In genomic region chr19:54102421-54103169, GRCh38 we compare ENCODE assay signal across 8 cellular contexts. TPM values are rescaled to one million over a fixed set of nuclear protein-coding genes. Genes with fewer than 3 reads are reported as not detected.
DNase-seq lines count a peak whose midpoint lies in the region; ATAC-seq and TF ChIP-seq lines count a peak whose summit lies in the region.

NDUFA3 (plus strand) TSS chr19:54102855; CDS start chr19:54102879, 24 bp downstream.

- H3K79me2 ChIP-seq in PC-9 (ENCODE audit: low read depth) = peaks cover 23% of the 10 kb centered on the region

- DNase-seq in DMS153 (lab: John Stamatoyannopoulos, UW) = peak; percentile 97
- peak; percentile 98 for DNase-seq in Jurkat, Clone E6-1 (ENCODE audit: low read depth, low spot score)
- peak; percentile 96 to 99 for DNase-seq in PC-9
- peak; percentile 96 for DNase-seq in activated T-cell treated with anti-CD3 and anti-CD28 coated beads, Interleukin-2, amount 50 U/mL, for 1 hour
- DNase-seq in epithelial cell of proximal tubule (ENCODE audit: low read depth) = peak; percentile 63
- peak; percentile 99 for DNase-seq in mucosa of gallbladder (ENCODE audit: low spot score)
- peak; percentile 91 to 97 for DNase-seq in stimulated activated CD8-positive, alpha-beta memory T cell treated with anti-CD3 and anti-CD28 coated beads, Interleukin-4, amount 100 ng/mL, for 4 hours (ENCODE audit: low read depth in 2 of 2, low spot score in 1 of 2)

- H3K9me2 ChIP-seq in PC-9 (ENCODE audit: insufficient read depth) = no peaks in the 10 kb centered on the region

- peaks cover 18% of the 10 kb centered on the region; the same call in 1 of the 2 replicates for H3K36me3 ChIP-seq in PC-9 (ENCODE audit: low read depth)

- intact Hi-C loops in PC-9 (cut with micrococcal nuclease; ENCODE audit: unreplicated experiment) = loop anchor here (1.0 to 5.0 kb wide), 4 partner anchors 13 to 310 kb away; partner anchors contain the start of genes CNOT3, PRPF31 and TFPT

- H3K4me2 ChIP-seq in PC-9 = peak within 1 kb of the TSS; percentile 87

- CTCF ChIA-PET in PC-9 (lab: Charles Lee) = interaction anchor here (0.7 kb wide), 1 partner anchor 336 kb away, joined by 4 read pairs; no protein-coding TSS in a partner anchor

- H4K20me1 ChIP-seq in PC-9 (ENCODE audit: insufficient read depth) = no peaks in the 10 kb centered on the region

- no peaks in the 10 kb centered on the region for H3K9me3 ChIP-seq in PC-9 (ENCODE audit: insufficient read depth, low read depth)

- BruUV-seq in PC-9 (replicated peaks; lab: Mats Ljungman, UMichigan) = no TSS peak

- TF ChIP-seq CTCF in PC-9 (conservative IDR thresholded peaks at IDR 0.05) (no peak), epithelial cell of proximal tubule (conservative IDR thresholded peaks at IDR 0.05; ENCODE audit: low read depth, low read length) (no peak)

- H3K4me1 ChIP-seq in PC-9 (replicated peaks; ENCODE audit: insufficient read depth) = 0 out of 2 replicates have a peak, but pooled peaks cover 7% of the 10 kb centered on the region

- no peak within 1 kb of the TSS for H3K27ac ChIP-seq in PC-9

- ATAC-seq in GM21619 (IDR thresholded peaks at IDR 0.05; ENCODE audit: unreplicated experiment) = peak; percentile 95

- POLR2A ChIA-PET in PC-9 (lab: Charles Lee; ENCODE audit: unreplicated experiment) = interaction anchor here (0.6 kb wide), 1 partner anchor 236 kb away, joined by 3 read pairs; no protein-coding TSS in a partner anchor

- H3K27me3 ChIP-seq in PC-9 (ENCODE audit: insufficient read depth, low read depth) = no peaks in the 10 kb centered on the region

- H3K4me3 ChIP-seq in Jurkat, Clone E6-1 (ENCODE audit: low read length) = peak within 1 kb of the TSS; percentile 96
- H3K4me3 ChIP-seq in PC-9 (peak within 1 kb of the TSS; percentile 68), epithelial cell of proximal tubule (ENCODE audit: low read depth, low read length) (peak within 1 kb of the TSS; percentile 98)

- H2AFZ ChIP-seq in PC-9 = peak within 1 kb of the TSS; percentile 91

- H3F3A ChIP-seq in PC-9 (ENCODE audit: insufficient read depth, low read depth) = peaks cover 29% of the 10 kb centered on the region

RNA-seq across cellular contexts. Expression of gene NDUFA3, which starts in this region (rescaled TPM):
- 367 TPM for polyA plus RNA-seq in Jurkat, Clone E6-1 (2012; ENCODE audit: insufficient read depth, insufficient read length)
- total RNA-seq in PC-9 (2021) (119 and 134 TPM in 2 replicates), epithelial cell of proximal tubule (35.9 and 39.6 TPM in 2 replicates), mucosa of gallbladder (177 TPM)
